In genomic region chr4:104235966-104236365, GRCh38 we compare ENCODE assay signal across 1 cellular context.
TF ChIP-seq lines count a peak whose summit lies in the region.

No MANE protein-coding gene starts in this region.

TF ChIP-seq in GM12878, 131 proteins besides CTCF, POLR2A, EP300 and RAD21 (continued from another document):
- TF ChIP-seq ZNF687 (IDR thresholded peaks at IDR 0.05) (no peak), CHD1 (IDR thresholded peaks at IDR 0.05; ENCODE audit: low read depth, low read length) (no peak), ZNF217 (IDR thresholded peaks at IDR 0.05) (no peak), SUPT20H (IDR thresholded peaks at IDR 0.05; ENCODE audit: borderline replicate concordance, control insufficient read depth, low read depth, low read length) (no peak), HDAC2 (IDR thresholded peaks at IDR 0.05) (no peak), SIN3A (IDR thresholded peaks at IDR 0.05; ENCODE audit: low read depth, low read length) (no peak), ZBTB33 (IDR thresholded peaks at IDR 0.05) (no peak)
